In the genomic region with DNA sequence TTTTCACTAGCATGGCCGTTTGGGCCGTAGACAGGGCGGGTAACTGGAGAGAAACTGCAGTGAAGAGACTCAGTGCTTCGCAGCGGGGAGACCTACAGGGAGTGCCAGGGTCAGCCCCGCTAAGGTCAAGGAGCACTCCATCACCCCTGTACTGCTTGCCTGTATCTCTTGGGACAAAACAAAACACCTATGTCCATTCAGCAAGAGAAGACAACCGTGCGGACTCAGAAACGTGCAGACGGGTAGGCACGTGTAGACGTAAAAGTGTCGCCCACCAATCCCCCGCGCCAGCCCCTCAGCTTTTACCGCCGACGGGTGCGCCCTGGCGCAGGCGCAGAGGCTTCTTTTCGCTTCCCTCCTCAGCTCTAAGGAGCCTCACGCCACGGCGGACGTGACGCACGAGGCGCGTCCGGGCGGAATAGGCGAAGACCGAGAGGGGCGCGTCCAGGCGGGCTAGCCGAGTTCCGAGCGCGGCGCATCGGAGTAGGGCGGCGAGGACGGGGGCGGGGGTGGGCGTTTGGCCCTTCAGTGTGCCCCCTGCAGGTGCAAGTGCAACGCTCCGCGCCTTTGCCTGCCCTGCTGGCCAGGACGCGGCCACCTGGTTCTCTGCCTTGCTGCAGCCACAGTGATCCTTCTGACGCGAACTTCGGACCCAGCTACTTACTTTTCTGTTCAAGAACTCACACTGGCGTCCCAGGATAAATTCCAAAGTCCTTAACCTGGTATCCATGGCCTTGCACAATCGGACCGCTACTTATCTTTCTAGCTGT, we compare ENCODE assay signal across 8 cellular contexts. TPM values are rescaled to one million over a fixed set of nuclear protein-coding genes. Genes with fewer than 3 reads are reported as not detected.
A peak's percentile ranks its signal among the peaks of the same experiment; 100 is the strongest.
DNase-seq lines count a peak whose midpoint lies in the region; ATAC-seq and TF ChIP-seq lines count a peak whose summit lies in the region.

No MANE protein-coding gene starts in this region.

- no peaks in the 10 kb centered on the region for H3K9me3 ChIP-seq in CD4-positive, alpha-beta memory T cell (ENCODE audit: control insufficient read depth in 1 of 2, low read length in 2 of 2)
- H3K9me3 ChIP-seq in right lobe of liver, result no peaks in the 10 kb centered on the region

- H3K4me1 ChIP-seq in CD4-positive, alpha-beta memory T cell (ENCODE audit: insufficient read depth, low read length), result peaks cover 59% of the 10 kb centered on the region
- peaks cover 0 to 18% (median 9%) of the 10 kb centered on the region in 4 donors for H3K4me1 ChIP-seq in right lobe of liver

- POLR2A ChIA-PET in CD4-positive, alpha-beta memory T cell (lab: Charles Lee; ENCODE audit: partially characterized antibody), result interaction anchor here (0.6 to 8.2 kb wide), 24 partner anchors 8 to 1453 kb away, joined by 3 to 185 read pairs (median 4); partner anchors contain the start of genes CDKL4, MAP4K3 and SRSF7

- H3K36me3 Mint-ChIP-seq in CD4-positive, alpha-beta memory T cell, result peaks cover 0 to 19% of the 10 kb centered on the region in 2 donors

- peaks cover 29 to 75% (median 53%) of the 10 kb centered on the region in 4 donors for H3K4me1 Mint-ChIP-seq in CD4-positive, alpha-beta memory T cell

- H3K36me3 ChIP-seq in CD4-positive, alpha-beta memory T cell (ENCODE audit: insufficient read depth, low read length), result no peaks in the 10 kb centered on the region
- no peaks in the 10 kb centered on the region for H3K36me3 ChIP-seq in right lobe of liver

- CTCF ChIA-PET in CD4-positive, alpha-beta memory T cell (lab: Charles Lee; ENCODE audit: partially characterized antibody), result interaction anchor here (1.1 to 13.8 kb wide), 15 partner anchors 9 to 104 kb away, joined by 3 to 271 read pairs (median 8); no protein-coding TSS in a partner anchor

- DNase-seq in CD4-positive, alpha-beta memory T cell, result peak; percentile 92 to 97 (median 94)
- DNase-seq in NCI-H748 (lab: John Stamatoyannopoulos, UW; ENCODE audit: unreplicated experiment), result peak; percentile 98
- peak; percentile 91 to 93 for DNase-seq in activated CD4-positive, alpha-beta T cell treated with anti-CD3 and anti-CD28 coated beads, Interleukin-2, amount 50 U/mL, for 4 hours
- DNase-seq in dermis blood vessel endothelial cell, result peak; percentile 99
- DNase-seq in right lobe of liver, result peak; percentile 96 to 98 (median 97)
- DNase-seq in stimulated activated CD4-positive, alpha-beta T cell treated with anti-CD3 and anti-CD28 coated beads, Interleukin-4, amount 100 ng/mL, for 24 hours, result peak; percentile 95

- H3K4me3 ChIP-seq in CD4-positive, alpha-beta memory T cell (ENCODE audit: low read length in 2 of 2), result peak overlapping the region; percentile 82 to 99
- peak overlapping the region; percentile 65 to 80 (median 66) for H3K4me3 ChIP-seq in right lobe of liver

- ATAC-seq in GM19397 (IDR thresholded peaks at IDR 0.05; ENCODE audit: unreplicated experiment), result peak; percentile 53
- ATAC-seq in HG03565 (IDR thresholded peaks at IDR 0.05; ENCODE audit: unreplicated experiment), result peak; percentile 44
- peak; percentile 79 to 86 (median 82) for ATAC-seq in right lobe of liver

- TF ChIP-seq CTCF in right lobe of liver (IDR thresholded peaks at IDR 0.05), result peak; percentile 34 to 52 (median 49)

- no peaks in the 10 kb centered on the region for H3K9me3 Mint-ChIP-seq in CD4-positive, alpha-beta memory T cell

- no peaks in the 10 kb centered on the region for H3K27me3 ChIP-seq in CD4-positive, alpha-beta memory T cell (ENCODE audit: insufficient read depth, low read length)
- H3K27me3 ChIP-seq in right lobe of liver, result no peaks in the 10 kb centered on the region

- peak overlapping the region; percentile 92 for H3K27ac ChIP-seq in CD4-positive, alpha-beta memory T cell (ENCODE audit: low read depth, low read length)
- peak overlapping the region; percentile 78 to 96 (median 90) for H3K27ac ChIP-seq in right lobe of liver

- H3K27me3 Mint-ChIP-seq in CD4-positive, alpha-beta memory T cell, result no peaks in the 10 kb centered on the region

- under 1% methylated on average over 45 of the region's 59 CpGs for WGBS in right lobe of liver (ENCODE audit: insufficient coverage, low coverage, low lambda C conversion rate, missing lambda C conversion rate)

- intact Hi-C loops in CD4-positive, alpha-beta memory T cell (cut with micrococcal nuclease), result loop anchor here (1.0 to 10.0 kb wide), 3 partner anchors 92 to 519 kb away; partner anchors contain the start of genes HNRNPLL and SRSF7
- intact Hi-C loops in right lobe of liver (cut with DNase I), result no loop called here

- H3K27ac Mint-ChIP-seq in CD4-positive, alpha-beta memory T cell, result peak overlapping the region; percentile 91 to 96 (median 94)

- peak; percentile 68 for TF ChIP-seq POLR2A in right lobe of liver (IDR thresholded peaks at IDR 0.05)

- H3K4me3 Mint-ChIP-seq in CD4-positive, alpha-beta memory T cell, result peak overlapping the region; percentile 88 to 96 (median 94)

RNA-seq across cellular contexts. Expression of gene SOS1, which starts 3.3 kb away (rescaled TPM):
- total RNA-seq in CD4-positive, alpha-beta memory T cell, result 100 to 1,000 TPM in 1 of 2 experiments, 10 to 100 TPM in 1; 94.4 to 103 TPM
- 10 to 100 TPM in 1 of 2 donors, 1 to 10 TPM in 1; 5.7 to 25.6 TPM for polyA plus RNA-seq in CD4-positive, alpha-beta memory T cell
- total RNA-seq in dermis blood vessel endothelial cell (13.1 and 24.9 TPM in 2 replicates), right lobe of liver (10 to 100 TPM in 5 of 6 experiments, 1 to 10 TPM in 1; 9.6 to 20.1 (median 16.5) TPM)

Comparison
In these comparisons a context has a peak if more than half of its experiments do, and no peak if none do; other contexts are left out.
1. Peak in every context shown above with its lines: DNase-seq, ATAC-seq, H3K4me3 ChIP-seq and H3K27ac ChIP-seq.